Comparison of ENCODE assay signal across 1 cellular context in genomic region chr14:21557084-21557901, GRCh38.
TF ChIP-seq lines count a peak whose summit lies in the region.

No MANE protein-coding gene starts in this region.

TF ChIP-seq in HepG2, 621 proteins besides CTCF, POLR2A, EP300 and RAD21 (continued from another document):
- TF ChIP-seq MAFK (conservative IDR thresholded peaks at IDR 0.05 in 1 of 2, IDR thresholded peaks at IDR 0.05 in 1 of 2; ENCODE audit: low read length in 2 of 2): no peak
- no peak for TF ChIP-seq ZFP41 (CRISPR knock-in tag; IDR thresholded peaks at IDR 0.05; ENCODE audit: borderline replicate concordance)
- TF ChIP-seq ARID3A (IDR thresholded peaks at IDR 0.05; ENCODE audit: low read depth, low read length): peak; percentile 97
- TF ChIP-seq CREM (IDR thresholded peaks at IDR 0.05): 0 out of 2 replicates have a peak, but pooled peaks have one; percentile 22
- TF ChIP-seq CREM (CRISPR knock-in tag; IDR thresholded peaks at IDR 0.05): no peak
- peak; percentile 79 for TF ChIP-seq ZNF331 (CRISPR knock-in tag; IDR thresholded peaks at IDR 0.05)
- peak; percentile 37; the same call in 1 of the 2 replicates for TF ChIP-seq ATF1 (CRISPR knock-in tag; IDR thresholded peaks at IDR 0.05)
- no peak for TF ChIP-seq RBFOX2 (IDR thresholded peaks at IDR 0.05; ENCODE audit: low read depth, low read length)
- TF ChIP-seq MEIS1 (CRISPR knock-in tag; IDR thresholded peaks at IDR 0.05; ENCODE audit: borderline replicate concordance): no peak
- TF ChIP-seq TOPORS (CRISPR knock-in tag; IDR thresholded peaks at IDR 0.05): no peak
- TF ChIP-seq, protein P1, sequence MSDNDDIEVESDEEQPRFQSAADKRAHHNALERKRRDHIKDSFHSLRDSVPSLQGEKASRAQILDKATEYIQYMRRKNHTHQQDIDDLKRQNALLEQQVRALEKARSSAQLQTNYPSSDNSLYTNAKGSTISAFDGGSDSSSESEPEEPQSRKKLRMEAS (IDR thresholded peaks at IDR 0.05): 0 out of 2 replicates have a peak, but pooled peaks have one; percentile 45
- TF ChIP-seq ZMYM3 (CRISPR knock-in tag; IDR thresholded peaks at IDR 0.05): peak; percentile 69; the same call in 1 of the 2 replicates
- TF ChIP-seq ZBTB42 (CRISPR knock-in tag; IDR thresholded peaks at IDR 0.05): no peak
- no peak for TF ChIP-seq ZNF20 (CRISPR knock-in tag; IDR thresholded peaks at IDR 0.05)
- TF ChIP-seq SIN3B (IDR thresholded peaks at IDR 0.05; ENCODE audit: low read length): no peak
- 0 out of 2 replicates have a peak, but pooled peaks have one; percentile 50 for TF ChIP-seq REPIN1 (CRISPR knock-in tag; IDR thresholded peaks at IDR 0.05; ENCODE audit: borderline replicate concordance, low read depth)
- TF ChIP-seq DMAP1 (CRISPR knock-in tag; IDR thresholded peaks at IDR 0.05): 0 out of 2 replicates have a peak, but pooled peaks have one; percentile 26
- peak; percentile 79 for TF ChIP-seq HDAC2 (CRISPR knock-in tag; IDR thresholded peaks at IDR 0.05)
- TF ChIP-seq POGK (CRISPR knock-in tag; conservative IDR thresholded peaks at IDR 0.05): no peak; the same call in 1 of the 2 replicates
